In genomic region chr2:31384351-31384750, GRCh38 we compare ENCODE assay signal across 10 cellular contexts. TPM values are rescaled to one million over a fixed set of nuclear protein-coding genes. Genes with fewer than 3 reads are reported as not detected.
A peak's percentile ranks its signal among the peaks of the same experiment; 100 is the strongest.
DNase-seq lines count a peak whose midpoint lies in the region; ATAC-seq and TF ChIP-seq lines count a peak whose summit lies in the region.
"Had no signal": no experiment of that assay in that cellular context is flagged by ENCODE, and none has a peak within 500 bp of the region (broad histone marks: within the 10 kb centered on the region; RNA-seq: fewer than 3 reads in every experiment).

No MANE protein-coding gene starts in this region.

- H3K4me1 ChIP-seq in OCI-LY7 (ENCODE audit: insufficient read depth, low read length, poor library complexity, severe bottlenecking) (no peaks in the 10 kb centered on the region), body of pancreas (no peaks in the 10 kb centered on the region)
- H3K4me1 ChIP-seq in CD8-positive, alpha-beta memory T cell (ENCODE audit: insufficient read depth, low read length): no peaks in the 10 kb centered on the region

- H3K9me3 ChIP-seq in OCI-LY7 (ENCODE audit: low read length) (no peaks in the 10 kb centered on the region), body of pancreas (no peaks in the 10 kb centered on the region)
- no peaks in the 10 kb centered on the region for H3K9me3 ChIP-seq in CD8-positive, alpha-beta memory T cell (ENCODE audit: low read length)

- intact Hi-C loops in OCI-LY7 (cut with micrococcal nuclease; ENCODE audit: unreplicated experiment): no loop called here
- intact Hi-C loops in body of pancreas (cut with DNase I): no loop called here

- CTCF ChIA-PET in BJ (lab: Yijun Ruan, JAX): interaction anchor here (0.9 to 2.7 kb wide), 5 partner anchors 11 to 51 kb away, joined by 3 to 9 read pairs (median 4); no protein-coding TSS in a partner anchor
- CTCF ChIA-PET in OCI-LY7 (lab: Charles Lee; ENCODE audit: unreplicated experiment): no interaction called here
- CTCF ChIA-PET in CD8-positive, alpha-beta memory T cell (lab: Charles Lee): no interaction called here

- H3K9me3 Mint-ChIP-seq in CD8-positive, alpha-beta memory T cell: no peaks in the 10 kb centered on the region
- H3K9me3 Mint-ChIP-seq in activated naive CD8-positive, alpha-beta T cell treated with anti-CD3 and anti-CD28 coated beads for 36 hours: no peaks in the 10 kb centered on the region
- H3K9me3 Mint-ChIP-seq: brain had no signal

- POLR2A ChIA-PET in BJ (lab: Charles Lee): no interaction called here
- POLR2A ChIA-PET in OCI-LY7 (lab: Charles Lee): no interaction called here
- POLR2A ChIA-PET in CD8-positive, alpha-beta memory T cell (lab: Charles Lee): no interaction called here

- no peaks in the 10 kb centered on the region for H3K4me1 Mint-ChIP-seq in CD8-positive, alpha-beta memory T cell
- peaks cover 8% of the 10 kb centered on the region for H3K4me1 Mint-ChIP-seq in activated naive CD8-positive, alpha-beta T cell treated with anti-CD3 and anti-CD28 coated beads for 36 hours
- H3K4me1 Mint-ChIP-seq: brain had no signal

- H3K4me3 ChIP-seq in BJ (ENCODE audit: low read depth, low read length) (no peak overlapping the region), OCI-LY7 (ENCODE audit: low read depth, low read length, poor library complexity, severe bottlenecking) (no peak overlapping the region), body of pancreas (no peak overlapping the region)
- no peak overlapping the region for H3K4me3 ChIP-seq in CD8-positive, alpha-beta memory T cell (ENCODE audit: low read length)

- H3K79me2 ChIP-seq in OCI-LY7 (ENCODE audit: insufficient read depth, low read depth, low read length): no peaks in the 10 kb centered on the region

- no TSS peak for BruUV-seq in OCI-LY7 (replicated peaks; lab: Mats Ljungman, UMichigan)

- H3K4me3 Mint-ChIP-seq in CD8-positive, alpha-beta memory T cell: no peak overlapping the region
- H3K4me3 Mint-ChIP-seq in activated naive CD8-positive, alpha-beta T cell treated with anti-CD3 and anti-CD28 coated beads for 36 hours: no peak overlapping the region
- H3K4me3 Mint-ChIP-seq: brain had no signal

- peaks cover 0 to 4% of the 10 kb centered on the region in 2 donors for H3K27me3 Mint-ChIP-seq in CD8-positive, alpha-beta memory T cell
- peaks cover 6% of the 10 kb centered on the region for H3K27me3 Mint-ChIP-seq in activated naive CD8-positive, alpha-beta T cell treated with anti-CD3 and anti-CD28 coated beads for 36 hours

- ATAC-seq in HG02642 (IDR thresholded peaks at IDR 0.05; ENCODE audit: poor library complexity, unreplicated experiment) (peak; percentile 51), body of pancreas (no peak)
- ATAC-seq: Right ventricle myocardium inferior had no signal

- no peaks in the 10 kb centered on the region for H3K9me2 ChIP-seq in OCI-LY7 (ENCODE audit: insufficient read depth, low read length)

- H3K27ac ChIP-seq in OCI-LY7 (ENCODE audit: low read depth, low read length, poor library complexity, severe bottlenecking): no peak overlapping the region
- no peak overlapping the region for H3K27ac ChIP-seq in CD8-positive, alpha-beta memory T cell (ENCODE audit: low read depth, low read length)
- no peak overlapping the region for H3K27ac ChIP-seq in body of pancreas

- TF ChIP-seq POLR2A in body of pancreas (IDR thresholded peaks at IDR 0.05): no peak

- H3K36me3 ChIP-seq in BJ (ENCODE audit: control insufficient read depth, insufficient read depth, low read length) (no peaks in the 10 kb centered on the region), OCI-LY7 (ENCODE audit: insufficient read depth, low read length) (no peaks in the 10 kb centered on the region), body of pancreas (replicated peaks in 1 of 2; ENCODE audit: insufficient read depth in 1 of 2, low read depth in 2 of 2) (no peaks in the 10 kb centered on the region)
- no peaks in the 10 kb centered on the region for H3K36me3 ChIP-seq in CD8-positive, alpha-beta memory T cell (ENCODE audit: insufficient read depth, low read length)

- no peak overlapping the region for H3K4me2 ChIP-seq in OCI-LY7 (ENCODE audit: low read length)

- no peaks in the 10 kb centered on the region for H4K20me1 ChIP-seq in OCI-LY7 (ENCODE audit: insufficient read depth, low read length)

- no peaks in the 10 kb centered on the region for H3K27me3 ChIP-seq in BJ (ENCODE audit: control insufficient read depth, insufficient read depth, low read length)
- H3K27me3 ChIP-seq in CD8-positive, alpha-beta memory T cell (ENCODE audit: insufficient read depth, low read length, poor library complexity, severe bottlenecking): no peaks in the 10 kb centered on the region
- H3K27me3 ChIP-seq in body of pancreas: no peaks in the 10 kb centered on the region

- no peak overlapping the region for H2AFZ ChIP-seq in OCI-LY7 (ENCODE audit: low read length)

- WGBS in body of pancreas, 2 donors: 70 to 80% methylated on average over 3 of the region's 3 CpGs

- H3K36me3 Mint-ChIP-seq in CD8-positive, alpha-beta memory T cell: no peaks in the 10 kb centered on the region
- H3K36me3 Mint-ChIP-seq in activated naive CD8-positive, alpha-beta T cell treated with anti-CD3 and anti-CD28 coated beads for 36 hours: no peaks in the 10 kb centered on the region
- H3K36me3 Mint-ChIP-seq: brain had no signal

- TF ChIP-seq CTCF in BJ (IDR thresholded peaks at IDR 0.05; ENCODE audit: insufficient read depth, low read depth, low read length) (no peak), OCI-LY7 (conservative IDR thresholded peaks at IDR 0.05; ENCODE audit: low read length) (no peak), body of pancreas (IDR thresholded peaks at IDR 0.05) (no peak)

- H3K27ac Mint-ChIP-seq in CD8-positive, alpha-beta memory T cell: no peak overlapping the region
- H3K27ac Mint-ChIP-seq in activated naive CD8-positive, alpha-beta T cell treated with anti-CD3 and anti-CD28 coated beads for 36 hours: no peak overlapping the region
- H3K27ac Mint-ChIP-seq: brain had no signal

- DNase-seq in BJ (ENCODE audit: low read depth): peak; percentile 69
- peak; percentile 89 for DNase-seq in SW480 (ENCODE audit: low spot score)
- DNase-seq in glomerular visceral epithelial cell (ENCODE audit: extremely low spot score): peak; percentile 85
- DNase-seq in OCI-LY7 (ENCODE audit: low spot score): no peak
- DNase-seq in CD8-positive, alpha-beta memory T cell: no peak
- DNase-seq in activated naive CD8-positive, alpha-beta T cell treated with anti-CD3 and anti-CD28 coated beads for 36 hours: no peak
- no peak for DNase-seq in body of pancreas

RNA-seq across cellular contexts. Expression of gene XDH, which starts 30.2 kb away (rescaled TPM):
- polyA plus RNA-seq in BJ (2011; rRNA removed): 0.47 and 0.69 TPM in 2 replicates
- 0.62 and 1.3 TPM in 2 replicates for polyA minus RNA-seq in BJ (2011; rRNA and poly(A)+ RNA removed)
- not detected in 2 replicates for total RNA-seq in OCI-LY7 (2014; rRNA removed; shearing (Covaris generic))
- total RNA-seq in OCI-LY7 (2022): not detected in 2 replicates
- total RNA-seq in CD8-positive, alpha-beta memory T cell: not detected
- polyA plus RNA-seq in CD8-positive, alpha-beta memory T cell: not detected
- not detected for total RNA-seq in activated naive CD8-positive, alpha-beta T cell treated with anti-CD3 and anti-CD28 coated beads for 36 hours
- 1 to 10 TPM in 1 of 2 donors, under 1 TPM in 1; 0.78 to 4.9 TPM for total RNA-seq in body of pancreas
- total RNA-seq: Right ventricle myocardium inferior had no signal

Comparison
In these comparisons a context has a peak if more than half of its experiments do, and no peak if none do; other contexts are left out.
1. DNase-seq: peak in BJ (single experiment), SW480 (single experiment) and glomerular visceral epithelial cell (single experiment); none in OCI-LY7 (single experiment), CD8-positive, alpha-beta memory T cell (0 of 5), activated naive CD8-positive, alpha-beta T cell treated with anti-CD3 and anti-CD28 coated beads for 36 hours (single experiment) and body of pancreas (0 of 4).